Comparison of ENCODE assay signal across 9 cellular contexts in the genomic region with DNA sequence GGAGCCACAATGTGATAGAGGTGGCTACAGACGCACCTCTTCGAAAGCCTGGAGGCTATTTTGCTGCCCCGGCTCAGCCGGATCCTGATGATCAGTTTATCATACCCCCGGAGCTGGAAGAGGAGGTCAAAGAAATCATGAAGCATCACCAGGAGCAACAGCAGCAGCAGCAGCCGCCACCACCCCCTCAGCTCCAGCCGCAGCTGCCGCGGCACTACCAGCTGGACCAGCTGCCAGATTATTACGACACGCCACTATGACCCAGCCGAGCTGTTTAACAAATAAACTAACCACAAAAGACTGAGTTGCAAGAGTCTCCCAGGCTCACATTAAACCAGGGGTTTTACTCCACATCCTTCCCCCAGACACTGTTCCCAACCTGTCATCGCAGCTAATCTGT.
DNase-seq lines count a peak whose midpoint lies in the region; ATAC-seq and TF ChIP-seq lines count a peak whose summit lies in the region.
"Had no signal": no experiment of that assay in that cellular context is flagged by ENCODE, and none has a peak within 500 bp of the region (broad histone marks: within the 10 kb centered on the region; RNA-seq: fewer than 3 reads in every experiment).

No MANE protein-coding gene starts in this region.

- H4K20me1 ChIP-seq in osteoblast (ENCODE audit: insufficient read depth, low read length) (peaks cover 16% of the 10 kb centered on the region), SK-N-SH (ENCODE audit: insufficient read depth) (no peaks in the 10 kb centered on the region)

- H3K4me1 ChIP-seq in osteoblast (ENCODE audit: insufficient read depth, low read length) (peaks cover 4% of the 10 kb centered on the region), SK-N-SH (ENCODE audit: control insufficient read depth in 1 of 2, insufficient read depth in 2 of 2, low read depth in 1 of 2, low read length in 1 of 2) (peaks cover 0 to 3% of the 10 kb centered on the region in 2 experiments; a peak in 1 of 4 replicates)

- H3F3A ChIP-seq in SK-N-SH (replicated peaks; ENCODE audit: insufficient read depth) = no peaks in the 10 kb centered on the region

- CTCF ChIA-PET in SK-N-SH (lab: Yijun Ruan, JAX) = interaction anchor here (1.7 to 8.0 kb wide), 3 partner anchors 21 to 394 kb away, joined by 5 to 124 read pairs (median 64); partner anchors contain the start of gene PHLPP1

- TF ChIP-seq EP300 in SK-N-SH (IDR thresholded peaks at IDR 0.05; ENCODE audit: borderline replicate concordance in 1 of 2, low read depth in 1 of 2, low read length in 1 of 2) = no peak

- peaks cover 2% of the 10 kb centered on the region for H3K36me3 ChIP-seq in osteoblast (ENCODE audit: insufficient read depth, low read length)
- H3K36me3 ChIP-seq in SK-N-SH (replicated peaks in 1 of 2; ENCODE audit: control insufficient read depth in 1 of 2, insufficient read depth in 2 of 2, low read length in 1 of 2) = peaks cover 0 to 6% of the 10 kb centered on the region in 2 experiments

- H3K9me3 ChIP-seq in osteoblast (ENCODE audit: low read depth, low read length) (no peaks in the 10 kb centered on the region), SK-N-SH (no peaks in the 10 kb centered on the region)
- H3K9me3 ChIP-seq: body of pancreas had no signal

- no peak for TF ChIP-seq CTCF in osteoblast (IDR thresholded peaks at IDR 0.05; ENCODE audit: extremely low read depth, low read depth, low read length)
- TF ChIP-seq CTCF in SK-N-SH (IDR thresholded peaks at IDR 0.05) = no peak

- H3K9ac ChIP-seq in SK-N-SH = no peak overlapping the region

- H3K79me2 ChIP-seq in osteoblast (ENCODE audit: insufficient read depth, low read length) (no peaks in the 10 kb centered on the region), SK-N-SH (ENCODE audit: insufficient read depth) (no peaks in the 10 kb centered on the region)

- TF ChIP-seq RAD21 in SK-N-SH (IDR thresholded peaks at IDR 0.05; ENCODE audit: low read length) = no peak

- WGBS in SK-N-SH (ENCODE audit: low lambda C conversion rate) = 85% methylated on average over 8 of the region's 13 CpGs

- H2AFZ ChIP-seq in osteoblast (ENCODE audit: low read length) = no peak overlapping the region
- H2AFZ ChIP-seq in SK-N-SH (ENCODE audit: low read depth) = no peak overlapping the region

- no peak overlapping the region for H3K4me3 ChIP-seq in osteoblast (ENCODE audit: insufficient read depth, low read length)
- no peak overlapping the region for H3K4me3 ChIP-seq in SK-N-SH (ENCODE audit: low read depth in 2 of 2, low read length in 1 of 2)
- H3K4me3 ChIP-seq: body of pancreas had no signal

- DNase-seq in Daoy (ENCODE audit: low read depth) (peak; percentile 70), NCI-H2196 treated with DMSO at 0.1 percent for 48 hours (lab: John Stamatoyannopoulos, UW; ENCODE audit: unreplicated experiment) (peak; percentile 88), caudate nucleus (lab: John Stamatoyannopoulos, UW) (peak in 55 of 61 donors; percentile 21 to 83 (median 57)), osteoblast (ENCODE audit: insufficient read length, low spot score, missing footprints) (peak; percentile 95), OCI-M1 (lab: John Stamatoyannopoulos, UW) (no peak), GM19240 (ENCODE audit: insufficient read length, low spot score) (no peak), SK-N-SH (no peak)

- H3K27ac ChIP-seq in caudate nucleus (ENCODE audit: low read depth, low read length) (peak overlapping the region; percentile 84), osteoblast (ENCODE audit: low read depth, low read length) (no peak overlapping the region), SK-N-SH (ENCODE audit: low read depth in 2 of 2, low read length in 1 of 2) (no peak overlapping the region)
- H3K27ac ChIP-seq: body of pancreas had no signal

- POLR2A ChIA-PET in SK-N-SH (lab: Yijun Ruan, JAX) = no interaction called here

- no peak overlapping the region for H3K4me2 ChIP-seq in osteoblast (ENCODE audit: insufficient read depth, low read length)
- H3K4me2 ChIP-seq in SK-N-SH = no peak overlapping the region

- H3K9me2 ChIP-seq in SK-N-SH = no peaks in the 10 kb centered on the region

- H3K27me3 ChIP-seq in osteoblast (ENCODE audit: insufficient read depth, low read length) (no peaks in the 10 kb centered on the region), SK-N-SH (ENCODE audit: insufficient read depth) (no peaks in the 10 kb centered on the region)
- H3K27me3 ChIP-seq: body of pancreas had no signal

- no peak for ATAC-seq in HG02763 (IDR thresholded peaks at IDR 0.05; ENCODE audit: unreplicated experiment)

TF ChIP-seq in SK-N-SH, 30 proteins besides CTCF, POLR2A, EP300 and RAD21:
- TF ChIP-seq RFX5 (IDR thresholded peaks at IDR 0.05; ENCODE audit: low read length) = no peak
- no peak for TF ChIP-seq RCOR1 (IDR thresholded peaks at IDR 0.05; ENCODE audit: low read length)
- TF ChIP-seq, protein P1, sequence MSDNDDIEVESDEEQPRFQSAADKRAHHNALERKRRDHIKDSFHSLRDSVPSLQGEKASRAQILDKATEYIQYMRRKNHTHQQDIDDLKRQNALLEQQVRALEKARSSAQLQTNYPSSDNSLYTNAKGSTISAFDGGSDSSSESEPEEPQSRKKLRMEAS (IDR thresholded peaks at IDR 0.05; ENCODE audit: low read depth) = no peak

Comparison
In these comparisons a context has a peak if more than half of its experiments do, and no peak if none do; other contexts are left out.
1. DNase-seq: peak in Daoy (single experiment), NCI-H2196 treated with DMSO at 0.1 percent for 48 hours (single experiment), caudate nucleus (55 of 61) and osteoblast (single experiment); none in OCI-M1 (single experiment), GM19240 (single experiment) and SK-N-SH (single experiment).